Comparison of ENCODE assay signal across 8 cellular contexts in the genomic region with DNA sequence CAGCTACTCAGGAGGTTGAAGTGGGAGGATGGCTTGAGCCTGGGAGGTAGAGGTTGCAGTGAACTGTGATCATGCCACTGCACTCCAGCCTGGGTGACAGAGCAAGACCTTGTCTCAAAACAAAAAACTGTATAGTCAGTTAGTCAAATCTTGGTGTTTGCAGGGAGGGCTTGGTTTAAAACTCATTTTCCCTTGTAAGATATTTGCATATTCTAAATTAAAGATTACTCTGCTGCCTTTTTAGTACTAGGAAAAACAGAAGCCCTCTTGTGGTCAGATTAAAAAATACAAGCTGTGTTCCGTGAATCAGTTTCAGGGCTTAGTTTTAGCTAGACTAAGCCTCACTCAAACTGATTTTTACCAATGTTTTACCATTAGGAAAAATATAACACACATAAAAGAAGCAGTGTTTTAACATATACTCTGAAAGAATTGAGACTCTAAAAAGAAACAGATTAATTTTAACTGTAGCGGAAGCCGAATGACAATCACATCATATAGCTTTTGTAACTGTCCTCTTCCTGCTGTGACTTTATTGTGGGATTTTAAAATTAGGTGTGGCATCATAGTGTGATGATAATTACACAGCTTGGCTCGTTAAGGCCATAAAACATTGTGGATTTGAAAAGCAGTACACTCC.
DNase-seq lines count a peak whose midpoint lies in the region; ATAC-seq and TF ChIP-seq lines count a peak whose summit lies in the region.

No MANE protein-coding gene starts in this region.

- DNase-seq in NCI-H1092 treated with DMSO at 0.1 percent for 48 hours (lab: John Stamatoyannopoulos, UW), result peak; percentile 33
- DNase-seq in amniotic stem cell (lab: John Stamatoyannopoulos, UW), result peak; percentile 11
- DNase-seq in left kidney (ENCODE audit: low read depth, low spot score), result peak; percentile 60
- no peak for DNase-seq in CD8-positive, alpha-beta memory T cell
- DNase-seq in effector CD4-positive, alpha-beta T cell, result no peak

- peak; percentile 71 for TF ChIP-seq CTCF in DOHH2 (IDR thresholded peaks at IDR 0.05; ENCODE audit: low read depth, low read length, poor library complexity, severe bottlenecking)

- H3K4me1 ChIP-seq in DOHH2 (ENCODE audit: control insufficient read depth, low read length), result peaks cover 17% of the 10 kb centered on the region
- H3K4me1 ChIP-seq in CD8-positive, alpha-beta memory T cell (ENCODE audit: insufficient read depth, low read length), result no peaks in the 10 kb centered on the region

- H3K27ac ChIP-seq in DOHH2 (ENCODE audit: low read depth, low read length), result no peak overlapping the region
- no peak overlapping the region for H3K27ac ChIP-seq in CD8-positive, alpha-beta memory T cell (ENCODE audit: low read depth, low read length)

- peaks cover 3% of the 10 kb centered on the region; the same call in 1 of the 2 replicates for H3K9me3 ChIP-seq in DOHH2 (ENCODE audit: control insufficient read depth, insufficient read depth, low read length)
- H3K9me3 ChIP-seq in CD8-positive, alpha-beta memory T cell (ENCODE audit: low read length), result no peaks in the 10 kb centered on the region

- H3K9me2 ChIP-seq in DOHH2 (replicated peaks; ENCODE audit: control insufficient read depth, low read length), result no peaks in the 10 kb centered on the region

- H3K4me3 ChIP-seq in DOHH2 (ENCODE audit: low read length), result no peak overlapping the region
- H3K4me3 ChIP-seq in CD8-positive, alpha-beta memory T cell (ENCODE audit: low read length), result no peak overlapping the region

- no peaks in the 10 kb centered on the region for H3K79me2 ChIP-seq in DOHH2 (ENCODE audit: control insufficient read depth, low read length)

- CTCF ChIA-PET in CD8-positive, alpha-beta memory T cell (lab: Charles Lee), result no interaction called here

- H3K4me3 Mint-ChIP-seq in CD8-positive, alpha-beta memory T cell, result no peak overlapping the region

- H3K4me1 Mint-ChIP-seq in CD8-positive, alpha-beta memory T cell, result peaks cover 3 to 9% (median 4%) of the 10 kb centered on the region in 3 donors

- no peaks in the 10 kb centered on the region for H3F3A ChIP-seq in DOHH2 (ENCODE audit: control insufficient read depth, insufficient read depth)

- H3K9me3 Mint-ChIP-seq in CD8-positive, alpha-beta memory T cell, result peaks cover 0 to 7% (median 0%) of the 10 kb centered on the region in 5 donors

- no peak overlapping the region for H3K4me2 ChIP-seq in DOHH2 (ENCODE audit: low read length)

- H3K36me3 Mint-ChIP-seq in CD8-positive, alpha-beta memory T cell, result no peaks in the 10 kb centered on the region

- peak; percentile 75 for ATAC-seq in GM21619 (IDR thresholded peaks at IDR 0.05; ENCODE audit: unreplicated experiment)
- no peak for ATAC-seq in HG03025 (IDR thresholded peaks at IDR 0.05; ENCODE audit: low FRiP score, unreplicated experiment)

- no peaks in the 10 kb centered on the region for H4K20me1 ChIP-seq in DOHH2 (ENCODE audit: control insufficient read depth, insufficient read depth, low read depth, low read length)

- POLR2A ChIA-PET in CD8-positive, alpha-beta memory T cell (lab: Charles Lee), result no interaction called here

- no peak overlapping the region for H3K27ac Mint-ChIP-seq in CD8-positive, alpha-beta memory T cell

- H3K36me3 ChIP-seq in DOHH2 (ENCODE audit: control insufficient read depth, low read length), result no peaks in the 10 kb centered on the region
- no peaks in the 10 kb centered on the region for H3K36me3 ChIP-seq in CD8-positive, alpha-beta memory T cell (ENCODE audit: insufficient read depth, low read length)

- peaks cover 0 to 2% of the 10 kb centered on the region in 2 donors for H3K27me3 Mint-ChIP-seq in CD8-positive, alpha-beta memory T cell

- H3K27me3 ChIP-seq in DOHH2 (ENCODE audit: control insufficient read depth, low read length), result no peaks in the 10 kb centered on the region; the same call in none of the 2 replicates
- no peaks in the 10 kb centered on the region for H3K27me3 ChIP-seq in CD8-positive, alpha-beta memory T cell (ENCODE audit: insufficient read depth, low read length, poor library complexity, severe bottlenecking)

Comparison
In these comparisons a context has a peak if more than half of its experiments do, and no peak if none do; other contexts are left out.
1. DNase-seq: peak in NCI-H1092 treated with DMSO at 0.1 percent for 48 hours (single experiment), amniotic stem cell (single experiment) and left kidney (single experiment); none in CD8-positive, alpha-beta memory T cell (0 of 5) and effector CD4-positive, alpha-beta T cell (single experiment).